In genomic region chr2:163518762-163519161, GRCh38 we compare ENCODE assay signal across 7 cellular contexts.
"Had no signal": no experiment of that assay in that cellular context is flagged by ENCODE, and none has a peak within 500 bp of the region (broad histone marks: within the 10 kb centered on the region; RNA-seq: fewer than 3 reads in every experiment).

No MANE protein-coding gene starts in this region.

- H3K4me3 ChIP-seq: GM23338 had no signal

- H3K4me1 Mint-ChIP-seq: GM23338, H9, IgD-negative memory B cell had no signal

- H3K4me3 Mint-ChIP-seq: GM23338, H9, IgD-negative memory B cell had no signal

- ATAC-seq: GM23338 had no signal

- H3K27me3 Mint-ChIP-seq: IgD-negative memory B cell had no signal

- H3K4me2 ChIP-seq: GM23338 had no signal

- H3K27ac Mint-ChIP-seq: GM23338, H9, IgD-negative memory B cell had no signal

- FAIRE-seq: H1, H54, HTR-8/SVneo had no signal

- H2AFZ ChIP-seq: GM23338 had no signal

- DNase-seq: H9, HCEC 1CT had no signal
